Comparison of ENCODE assay signal across 1 cellular context in genomic region chr4:5963611-5964010, GRCh38.
TF ChIP-seq lines count a peak whose summit lies in the region.

No MANE protein-coding gene starts in this region.

TF ChIP-seq in HEK293, 187 proteins besides CTCF, POLR2A, EP300 and RAD21 (continued from another document):
- TF ChIP-seq ZNF449 (tag by site-specific recombination; IDR thresholded peaks at IDR 0.05) = peak; percentile 82
